Comparison of ENCODE assay signal across 2 cellular contexts in the genomic region with DNA sequence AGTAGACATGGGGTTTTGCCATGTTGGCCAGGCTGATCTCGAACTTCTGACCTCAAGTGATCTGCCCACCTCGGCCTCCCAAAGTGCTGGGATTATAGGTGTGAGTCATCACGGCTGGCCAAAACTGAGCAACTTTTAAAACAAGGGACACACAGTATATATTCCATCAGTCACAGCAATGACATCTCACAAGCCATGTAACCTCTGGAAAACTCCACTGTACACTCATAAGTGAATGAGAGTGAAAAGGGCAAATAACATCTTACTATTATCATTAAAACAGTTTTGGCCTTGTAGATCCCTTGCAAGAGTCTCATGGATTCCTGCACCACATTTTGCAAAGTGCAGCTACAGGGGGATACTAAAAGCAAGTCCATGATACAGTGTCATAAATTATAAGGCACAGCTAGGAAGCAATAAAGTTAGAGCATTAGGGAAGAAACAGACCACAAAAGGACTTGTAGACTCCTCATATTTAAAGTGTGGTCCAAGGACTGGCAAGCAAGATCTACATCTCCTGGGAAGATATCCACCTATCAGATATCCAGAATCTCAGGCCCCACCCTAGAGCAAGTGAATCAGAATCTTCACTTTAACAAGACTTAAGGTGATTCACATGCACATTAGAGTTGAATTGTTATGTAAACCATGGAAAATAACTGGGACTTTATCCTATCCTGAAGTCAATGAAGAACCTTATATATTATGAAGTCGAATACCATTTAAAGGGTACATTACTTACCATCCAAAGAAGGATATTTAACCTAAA.
A peak's percentile ranks its signal among the peaks of the same experiment; 100 is the strongest.
TF ChIP-seq lines count a peak whose summit lies in the region.

No MANE protein-coding gene starts in this region.

TF ChIP-seq in A549, 52 proteins besides CTCF, POLR2A, EP300 and RAD21:
- TF ChIP-seq, protein P1, sequence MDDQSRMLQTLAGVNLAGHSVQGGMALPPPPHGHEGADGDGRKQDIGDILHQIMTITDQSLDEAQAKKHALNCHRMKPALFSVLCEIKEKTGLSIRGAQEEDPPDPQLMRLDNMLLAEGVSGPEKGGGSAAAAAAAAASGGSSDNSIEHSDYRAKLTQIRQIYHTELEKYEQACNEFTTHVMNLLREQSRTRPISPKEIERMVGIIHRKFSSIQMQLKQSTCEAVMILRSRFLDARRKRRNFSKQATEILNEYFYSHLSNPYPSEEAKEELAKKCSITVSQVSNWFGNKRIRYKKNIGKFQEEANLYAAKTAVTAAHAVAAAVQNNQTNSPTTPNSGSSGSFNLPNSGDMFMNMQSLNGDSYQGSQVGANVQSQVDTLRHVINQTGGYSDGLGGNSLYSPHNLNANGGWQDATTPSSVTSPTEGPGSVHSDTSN (IDR thresholded peaks at IDR 0.05) = no peak
- no peak for TF ChIP-seq FOSL2 (IDR thresholded peaks at IDR 0.05)
- peak; percentile 79 for TF ChIP-seq FOSL2 (CRISPR knock-in tag; IDR thresholded peaks at IDR 0.05)
- no peak for TF ChIP-seq GATA3 (IDR thresholded peaks at IDR 0.05; ENCODE audit: borderline replicate concordance)
- no peak for TF ChIP-seq HOXB13 (CRISPR knock-in tag; IDR thresholded peaks at IDR 0.05; ENCODE audit: low read depth)
TF ChIP-seq in A549: peak in this region for 1.

TF ChIP-seq in HEK293T, 16 proteins besides CTCF, POLR2A, EP300 and RAD21:
- TF ChIP-seq, protein P2, sequence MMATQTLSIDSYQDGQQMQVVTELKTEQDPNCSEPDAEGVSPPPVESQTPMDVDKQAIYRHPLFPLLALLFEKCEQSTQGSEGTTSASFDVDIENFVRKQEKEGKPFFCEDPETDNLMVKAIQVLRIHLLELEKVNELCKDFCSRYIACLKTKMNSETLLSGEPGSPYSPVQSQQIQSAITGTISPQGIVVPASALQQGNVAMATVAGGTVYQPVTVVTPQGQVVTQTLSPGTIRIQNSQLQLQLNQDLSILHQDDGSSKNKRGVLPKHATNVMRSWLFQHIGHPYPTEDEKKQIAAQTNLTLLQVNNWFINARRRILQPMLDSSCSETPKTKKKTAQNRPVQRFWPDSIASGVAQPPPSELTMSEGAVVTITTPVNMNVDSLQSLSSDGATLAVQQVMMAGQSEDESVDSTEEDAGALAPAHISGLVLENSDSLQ (IDR thresholded peaks at IDR 0.05) = peak; percentile 72
- TF ChIP-seq FOXM1 (IDR thresholded peaks at IDR 0.05; ENCODE audit: borderline replicate concordance) = no peak
